8 cellular contexts compared by ENCODE assay signal in the genomic region with DNA sequence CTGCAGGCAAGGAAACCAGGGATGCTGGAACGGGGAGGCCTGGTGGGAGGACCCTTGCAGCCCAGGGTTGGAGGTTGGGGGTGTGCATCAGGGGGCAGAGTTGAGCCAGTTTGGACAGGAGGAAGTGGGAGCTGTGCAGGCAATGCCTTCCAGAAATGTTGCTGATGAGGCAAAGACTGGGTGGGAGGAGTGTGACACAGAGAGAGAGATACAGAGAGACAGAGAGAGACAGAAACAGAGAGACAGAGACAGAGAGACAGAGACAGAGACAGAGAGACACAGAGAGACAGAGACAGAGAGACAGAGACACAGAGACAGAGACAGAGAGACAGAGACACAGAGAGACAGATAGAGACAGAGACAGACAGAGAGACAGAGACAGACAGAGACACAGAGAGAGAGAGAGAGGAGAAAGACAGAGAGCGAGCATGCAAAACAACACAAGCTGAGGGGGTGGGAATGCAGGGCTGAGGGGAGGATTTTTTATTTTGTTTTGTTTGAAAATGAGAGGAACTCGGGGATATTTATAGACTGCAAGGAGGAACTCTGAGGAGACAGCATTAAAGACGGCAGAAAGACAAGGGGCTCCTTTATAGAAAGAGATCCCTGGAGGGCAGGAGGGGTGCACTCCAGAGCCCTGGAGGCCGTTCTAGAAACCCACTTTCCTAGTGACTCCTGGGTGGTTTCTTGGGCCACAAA. TPM values are rescaled to one million over a fixed set of nuclear protein-coding genes. Genes with fewer than 3 reads are reported as not detected.
DNase-seq lines count a peak whose midpoint lies in the region; ATAC-seq and TF ChIP-seq lines count a peak whose summit lies in the region.

No MANE protein-coding gene starts in this region.

- H3K4me3 ChIP-seq in BJ (ENCODE audit: low read depth, low read length), result no peak overlapping the region

- POLR2A ChIA-PET in BJ (lab: Charles Lee), result no interaction called here

- H3K4me3 Mint-ChIP-seq in T-helper 17 cell, result no peak overlapping the region

- DNase-seq in BJ (ENCODE audit: low read depth) (no peak), H4 (ENCODE audit: low spot score) (peak; percentile 56), T-helper 17 cell (no peak), fibroblast of peridontal ligament (ENCODE audit: extremely low read depth) (peak; percentile 49), posterior vena cava (ENCODE audit: low spot score) (peak; percentile 83), activated gamma-delta T cell treated with Interleukin-2 at 50 U/mL for 16 hours (no peak), NCI-H1048 (lab: John Stamatoyannopoulos, UW) (no peak)

- peak overlapping the region; percentile 97 for H3K27ac Mint-ChIP-seq in T-helper 17 cell

- no peaks in the 10 kb centered on the region for H3K9me3 ChIP-seq in T-helper 17 cell (ENCODE audit: control insufficient read depth, low read length, poor library complexity, severe bottlenecking)

- peak; percentile 33 for TF ChIP-seq CTCF in BJ (IDR thresholded peaks at IDR 0.05; ENCODE audit: insufficient read depth, low read depth, low read length)

- peaks cover 3% of the 10 kb centered on the region for H3K36me3 ChIP-seq in BJ (ENCODE audit: control insufficient read depth, insufficient read depth, low read length)

- H3K36me3 Mint-ChIP-seq in T-helper 17 cell (ENCODE audit: low read depth), result peaks cover 6% of the 10 kb centered on the region

- H3K4me1 Mint-ChIP-seq in T-helper 17 cell, result peaks cover 44% of the 10 kb centered on the region

- intact Hi-C loops in posterior vena cava (cut with DNase I), result loop anchor here in 1 of 2 donors (10.0 kb wide), 1 partner anchor 721 kb away; a partner anchor contains a TSS

- H3K27me3 Mint-ChIP-seq in T-helper 17 cell, result no peaks in the 10 kb centered on the region

- no peaks in the 10 kb centered on the region for H3K27me3 ChIP-seq in BJ (ENCODE audit: control insufficient read depth, insufficient read depth, low read length)

- CTCF ChIA-PET in BJ (lab: Yijun Ruan, JAX), result interaction anchor here (0.6 to 1.6 kb wide), 3 partner anchors 117 to 225 kb away, joined by 3 to 4 read pairs (median 3); a partner anchor contains a TSS

- ATAC-seq in T-helper 17 cell (no peak), GM21447 (IDR thresholded peaks at IDR 0.05; ENCODE audit: unreplicated experiment) (no peak)

RNA-seq across cellular contexts. Expression of a gene that starts 1.9 kb away (rescaled TPM):
- polyA plus RNA-seq in BJ (2011; rRNA removed), result 1.9 and 4.0 TPM in 2 replicates
- 1.5 and 2.1 TPM in 2 replicates for polyA minus RNA-seq in BJ (2011; rRNA and poly(A)+ RNA removed)
- total RNA-seq in H4 (2014; rRNA removed; shearing (Covaris generic)), result 7.6 and 11.0 TPM in 2 replicates
- total RNA-seq in T-helper 17 cell (10 to 100 TPM; 78.5 to 94.5 TPM), posterior vena cava (10 to 100 TPM in 1 of 2 donors, 1 to 10 TPM in 1; 9.6 to 11.8 TPM)

RNA-seq across cellular contexts. Expression of a gene that starts 1.9 kb away (rescaled TPM):
- 0.91 and 1.5 TPM in 2 replicates for polyA plus RNA-seq in BJ (2011; rRNA removed)
- 0.62 and 0.90 TPM in 2 replicates for polyA minus RNA-seq in BJ (2011; rRNA and poly(A)+ RNA removed)
- total RNA-seq in H4 (2014; rRNA removed; shearing (Covaris generic)), result 1.0 and 1.8 TPM in 2 replicates
- total RNA-seq in T-helper 17 cell (1 to 10 TPM; 2.8 to 3.9 TPM), posterior vena cava (1 to 10 TPM; 2.0 to 3.5 TPM)

RNA-seq across cellular contexts. Expression of a gene that starts 18.1 kb away (rescaled TPM):
- polyA plus RNA-seq in BJ (2011; rRNA removed), result 37.5 and 58.3 TPM in 2 replicates
- polyA minus RNA-seq in BJ (2011; rRNA and poly(A)+ RNA removed), result 31.3 and 39.2 TPM in 2 replicates
- 22.1 and 22.9 TPM in 2 replicates for total RNA-seq in H4 (2014; rRNA removed; shearing (Covaris generic))
- total RNA-seq in T-helper 17 cell (100 to 1,000 TPM in 1 of 2 donors, 10 to 100 TPM in 1; 81.4 to 100 TPM), posterior vena cava (10 to 100 TPM; 43.6 to 43.7 TPM)

Comparison
In these comparisons a context has a peak if more than half of its experiments do, and no peak if none do; other contexts are left out.
1. DNase-seq: peak in H4 (single experiment), fibroblast of peridontal ligament (single experiment) and posterior vena cava (single experiment); none in BJ (single experiment), T-helper 17 cell (0 of 3), activated gamma-delta T cell treated with Interleukin-2 at 50 U/mL for 16 hours (single experiment) and NCI-H1048 (single experiment).